ENCODE assay signal across 8 cellular contexts in genomic region chr6:26956601-26957184, GRCh38.
DNase-seq lines count a peak whose midpoint lies in the region; ATAC-seq and TF ChIP-seq lines count a peak whose summit lies in the region.
"Not testable (repeated sequence)": the region's sequence is repeated elsewhere in the genome, so short reads cannot be mapped to it uniquely, and the experiment has no call there.

No MANE protein-coding gene starts in this region.

- not testable (repeated sequence) for H3K27me3 ChIP-seq in BE2C; H7 (ENCODE audit: control insufficient read depth, insufficient read depth, low read length)

- H3K4me3 ChIP-seq in BE2C (ENCODE audit: low read depth, low read length) (peak overlapping the region; percentile 65), H7 (ENCODE audit: insufficient read depth, low read depth, low read length) (peak overlapping the region; percentile 39), fibroblast of villous mesenchyme (ENCODE audit: low read depth, low read length) (peak overlapping the region; percentile 53)

- TF ChIP-seq CTCF in BE2C (IDR thresholded peaks at IDR 0.05; ENCODE audit: low read depth, low read length) (peak; percentile 44), fibroblast of villous mesenchyme (IDR thresholded peaks at IDR 0.05; ENCODE audit: insufficient read depth, low read depth, low read length) (peak; percentile 48)

- peak; percentile 93 for DNase-seq in BE2C
- not testable (repeated sequence) for DNase-seq in H7
- peak; percentile 85 for DNase-seq in NCI-H2227 (lab: John Stamatoyannopoulos, UW; ENCODE audit: unreplicated experiment)
- DNase-seq in T1000 (lab: John Stamatoyannopoulos, UW) = peak; percentile 79
- DNase-seq in activated naive CD4-positive, alpha-beta T cell treated with anti-CD3 and anti-CD28 coated beads, Interleukin-2, amount 50 U/mL, for 72 hours (ENCODE audit: low spot score in 2 of 2) = peak; percentile 83 to 89
- peak; percentile 56 for DNase-seq in fibroblast of villous mesenchyme (ENCODE audit: low read depth)
- DNase-seq in myocyte (ENCODE audit: low read depth) = peak; percentile 57
- DNase-seq in stimulated activated CD4-positive, alpha-beta T cell treated with anti-CD3 and anti-CD28 coated beads, TNF-alpha, amount 100 ng/mL, for 24 hours (ENCODE audit: low read depth in 3 of 3) = peak; percentile 67 to 83 (median 73)

- peak; percentile 95 to 97 for ATAC-seq in activated naive CD4-positive, alpha-beta T cell treated with anti-CD3 and anti-CD28 coated beads, Interleukin-2, amount 50 U/mL, for 72 hours

- H3K36me3 Mint-ChIP-seq in activated naive CD4-positive, alpha-beta T cell treated with anti-CD3 and anti-CD28 coated beads, Interleukin-2, amount 50 U/mL, for 72 hours = not testable (repeated sequence)

- not testable (repeated sequence) for H3K9me3 ChIP-seq in BE2C

- H3K4me1 ChIP-seq in BE2C = not testable (repeated sequence)

- H3K27ac Mint-ChIP-seq in activated naive CD4-positive, alpha-beta T cell treated with anti-CD3 and anti-CD28 coated beads, Interleukin-2, amount 50 U/mL, for 72 hours = peak overlapping the region; percentile 84 to 86

- H3K36me3 ChIP-seq in BE2C; H7 (replicated peaks; ENCODE audit: control insufficient read depth, insufficient read depth, low read length): not testable (repeated sequence)

- H3K9me3 Mint-ChIP-seq in activated naive CD4-positive, alpha-beta T cell treated with anti-CD3 and anti-CD28 coated beads, Interleukin-2, amount 50 U/mL, for 72 hours = not testable (repeated sequence)
